ENCODE assay signal across 1 cellular context in the genomic region with DNA sequence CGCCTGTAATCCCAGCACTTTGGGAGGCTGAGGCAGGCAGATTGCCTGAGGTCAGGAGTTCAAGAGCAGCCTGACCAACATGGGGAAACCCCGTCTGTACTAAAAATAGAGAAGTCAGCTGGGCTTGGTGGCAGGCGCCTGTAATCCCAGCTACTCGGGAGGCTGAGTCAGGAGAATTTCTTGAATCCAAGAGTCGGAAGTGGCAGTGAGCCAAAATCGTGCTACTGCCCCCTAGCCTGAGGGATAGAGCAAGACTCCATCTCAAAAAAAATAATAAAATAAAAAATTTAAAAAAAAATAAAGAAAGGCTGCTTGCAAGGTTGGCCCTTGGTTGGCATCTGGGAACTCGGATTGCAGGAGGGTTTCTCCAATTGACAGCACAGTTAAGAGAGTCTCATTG.
A peak's percentile ranks its signal among the peaks of the same experiment; 100 is the strongest.
TF ChIP-seq lines count a peak whose summit lies in the region.

No MANE protein-coding gene starts in this region.

TF ChIP-seq in K562, 482 proteins besides CTCF, POLR2A, EP300 and RAD21 (continued from another document):
- no peak for TF ChIP-seq ZNF740 (CRISPR knock-in tag; IDR thresholded peaks at IDR 0.05)
- no peak for TF ChIP-seq ZNF740 (tag; IDR thresholded peaks at IDR 0.05)
- no peak for TF ChIP-seq SNRNP70 (optimal IDR thresholded peaks at IDR 0.05; ENCODE audit: low read depth, low read length)
- TF ChIP-seq SAFB (IDR thresholded peaks at IDR 0.05; ENCODE audit: borderline replicate concordance, low read depth, low read length) = no peak
- no peak for TF ChIP-seq FOSL1 (tag; conservative IDR thresholded peaks at IDR 0.05)
- TF ChIP-seq RBM15 (IDR thresholded peaks at IDR 0.05; ENCODE audit: insufficient read depth, low read length) = no peak
- no peak for TF ChIP-seq CEBPG (CRISPR knock-in tag; IDR thresholded peaks at IDR 0.05)
- TF ChIP-seq CEBPG (tag; conservative IDR thresholded peaks at IDR 0.05 in 1 of 2, IDR thresholded peaks at IDR 0.05 in 1 of 2) = no peak
- no peak for TF ChIP-seq GATA2 (CRISPR knock-in tag; IDR thresholded peaks at IDR 0.05)
- TF ChIP-seq CHD7 (IDR thresholded peaks at IDR 0.05; ENCODE audit: low read depth, low read length) = no peak
- TF ChIP-seq MEF2D (tag; conservative IDR thresholded peaks at IDR 0.05; ENCODE audit: low read depth) = 0 out of 2 replicates have a peak, but pooled peaks have one; percentile 26
- TF ChIP-seq NELFE (IDR thresholded peaks at IDR 0.05; ENCODE audit: insufficient read depth, insufficient read length) = no peak
- TF ChIP-seq HMGXB4 (CRISPR knock-in tag; IDR thresholded peaks at IDR 0.05) = no peak
- TF ChIP-seq NFIC (IDR thresholded peaks at IDR 0.05) = peak; percentile 96
- TF ChIP-seq PRMT5 (CRISPR knock-in tag; IDR thresholded peaks at IDR 0.05) = no peak
- no peak for TF ChIP-seq SLC30A9 (CRISPR knock-in tag; IDR thresholded peaks at IDR 0.05)
- TF ChIP-seq MAFG (tag; conservative IDR thresholded peaks at IDR 0.05) = 0 out of 2 replicates have a peak, but pooled peaks have one; percentile 17
- no peak for TF ChIP-seq NCOA1 (IDR thresholded peaks at IDR 0.05; ENCODE audit: low read depth)
- TF ChIP-seq ZBTB7A (IDR thresholded peaks at IDR 0.05; ENCODE audit: borderline replicate concordance, control insufficient read depth, low read depth, low read length) = no peak
- TF ChIP-seq ZNF449 (CRISPR knock-in tag; IDR thresholded peaks at IDR 0.05) = no peak
- TF ChIP-seq C11orf30 (IDR thresholded peaks at IDR 0.05; ENCODE audit: low read depth) = 0 out of 2 replicates have a peak, but pooled peaks have one; percentile 26
- TF ChIP-seq, protein P1, sequence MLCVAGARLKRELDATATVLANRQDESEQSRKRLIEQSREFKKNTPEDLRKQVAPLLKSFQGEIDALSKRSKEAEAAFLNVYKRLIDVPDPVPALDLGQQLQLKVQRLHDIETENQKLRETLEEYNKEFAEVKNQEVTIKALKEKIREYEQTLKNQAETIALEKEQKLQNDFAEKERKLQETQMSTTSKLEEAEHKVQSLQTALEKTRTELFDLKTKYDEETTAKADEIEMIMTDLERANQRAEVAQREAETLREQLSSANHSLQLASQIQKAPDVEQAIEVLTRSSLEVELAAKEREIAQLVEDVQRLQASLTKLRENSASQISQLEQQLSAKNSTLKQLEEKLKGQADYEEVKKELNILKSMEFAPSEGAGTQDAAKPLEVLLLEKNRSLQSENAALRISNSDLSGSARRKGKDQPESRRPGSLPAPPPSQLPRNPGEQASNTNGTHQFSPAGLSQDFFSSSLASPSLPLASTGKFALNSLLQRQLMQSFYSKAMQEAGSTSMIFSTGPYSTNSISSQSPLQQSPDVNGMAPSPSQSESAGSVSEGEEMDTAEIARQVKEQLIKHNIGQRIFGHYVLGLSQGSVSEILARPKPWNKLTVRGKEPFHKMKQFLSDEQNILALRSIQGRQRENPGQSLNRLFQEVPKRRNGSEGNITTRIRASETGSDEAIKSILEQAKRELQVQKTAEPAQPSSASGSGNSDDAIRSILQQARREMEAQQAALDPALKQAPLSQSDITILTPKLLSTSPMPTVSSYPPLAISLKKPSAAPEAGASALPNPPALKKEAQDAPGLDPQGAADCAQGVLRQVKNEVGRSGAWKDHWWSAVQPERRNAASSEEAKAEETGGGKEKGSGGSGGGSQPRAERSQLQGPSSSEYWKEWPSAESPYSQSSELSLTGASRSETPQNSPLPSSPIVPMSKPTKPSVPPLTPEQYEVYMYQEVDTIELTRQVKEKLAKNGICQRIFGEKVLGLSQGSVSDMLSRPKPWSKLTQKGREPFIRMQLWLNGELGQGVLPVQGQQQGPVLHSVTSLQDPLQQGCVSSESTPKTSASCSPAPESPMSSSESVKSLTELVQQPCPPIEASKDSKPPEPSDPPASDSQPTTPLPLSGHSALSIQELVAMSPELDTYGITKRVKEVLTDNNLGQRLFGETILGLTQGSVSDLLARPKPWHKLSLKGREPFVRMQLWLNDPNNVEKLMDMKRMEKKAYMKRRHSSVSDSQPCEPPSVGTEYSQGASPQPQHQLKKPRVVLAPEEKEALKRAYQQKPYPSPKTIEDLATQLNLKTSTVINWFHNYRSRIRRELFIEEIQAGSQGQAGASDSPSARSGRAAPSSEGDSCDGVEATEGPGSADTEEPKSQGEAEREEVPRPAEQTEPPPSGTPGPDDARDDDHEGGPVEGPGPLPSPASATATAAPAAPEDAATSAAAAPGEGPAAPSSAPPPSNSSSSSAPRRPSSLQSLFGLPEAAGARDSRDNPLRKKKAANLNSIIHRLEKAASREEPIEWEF (CRISPR knock-in tag; IDR thresholded peaks at IDR 0.05) = no peak
- TF ChIP-seq GABPB2 (CRISPR knock-in tag; conservative IDR thresholded peaks at IDR 0.05) = no peak
- TF ChIP-seq ZNF316 (IDR thresholded peaks at IDR 0.05) = peak; percentile 32; the same call in 1 of the 2 replicates
- no peak for TF ChIP-seq FOXP1 (CRISPR knock-in tag; IDR thresholded peaks at IDR 0.05)
- TF ChIP-seq SRSF3 (IDR thresholded peaks at IDR 0.05; ENCODE audit: insufficient read depth, low read length) = no peak
- TF ChIP-seq, protein P2, sequence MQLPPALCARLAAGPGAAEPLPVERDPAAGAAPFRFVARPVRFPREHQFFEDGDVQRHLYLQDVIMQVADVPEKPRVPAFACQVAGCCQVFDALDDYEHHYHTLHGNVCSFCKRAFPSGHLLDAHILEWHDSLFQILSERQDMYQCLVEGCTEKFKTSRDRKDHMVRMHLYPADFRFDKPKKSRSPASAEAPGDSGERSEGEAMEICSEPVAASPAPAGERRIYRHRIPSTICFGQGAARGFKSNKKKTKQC (CRISPR knock-in tag; IDR thresholded peaks at IDR 0.05) = no peak
- TF ChIP-seq TAL1 (IDR thresholded peaks at IDR 0.05) = no peak
